ENCODE assay signal across 12 cellular contexts in the genomic region with DNA sequence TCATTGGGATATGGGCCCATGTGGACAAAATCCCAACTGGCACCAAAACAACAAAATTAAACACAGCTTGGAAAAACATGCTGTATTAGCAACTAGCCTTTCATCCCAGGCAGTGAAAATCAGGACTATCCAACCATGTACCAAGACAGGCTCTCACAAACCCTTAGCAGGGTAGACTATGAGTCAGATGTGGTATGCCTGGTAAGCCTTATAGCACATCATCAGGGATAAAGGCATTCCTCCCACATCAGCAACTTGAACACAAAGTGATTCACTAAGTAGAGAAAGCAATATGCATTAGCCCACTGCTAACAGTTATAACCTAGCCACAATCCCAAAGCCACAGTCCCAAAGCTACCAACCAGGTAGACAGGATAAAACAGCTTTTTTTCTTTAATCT. TPM values are rescaled to one million over a fixed set of nuclear protein-coding genes. Genes with fewer than 3 reads are reported as not detected.
DNase-seq lines count a peak whose midpoint lies in the region; ATAC-seq, FAIRE-seq and TF ChIP-seq lines count a peak whose summit lies in the region.
"Had no signal": no experiment of that assay in that cellular context is flagged by ENCODE, and none has a peak within 500 bp of the region (broad histone marks: within the 10 kb centered on the region; RNA-seq: fewer than 3 reads in every experiment).

No MANE protein-coding gene starts in this region.

- intact Hi-C loops in cardiac septum (cut with DNase I): loop anchor here (5.0 kb wide), 1 partner anchor 446 kb away; no protein-coding TSS in a partner anchor

- peak overlapping the region; percentile 47 for H3K27ac Mint-ChIP-seq in astrocyte (ENCODE audit: unreplicated experiment)
- no peak overlapping the region for H3K27ac Mint-ChIP-seq in stimulated activated naive B cell treated with anti-CD40 and anti-IgM and Interleukin-4, amounts not matched to agents 10 μg/mL and 1 μg/mL and 100 μg/mL, for 72 hours
- H3K27ac Mint-ChIP-seq: activated naive CD8-positive, alpha-beta T cell treated with anti-CD3 and anti-CD28 coated beads, Interleukin-2, amount 10 ng/mL, durations not matched to agents 7 days and 5 days had no signal

- no peaks in the 10 kb centered on the region for H3K9me3 ChIP-seq in astrocyte (ENCODE audit: insufficient read depth, low read depth, low read length)
- no peaks in the 10 kb centered on the region for H3K9me3 ChIP-seq in Karpas-422 (ENCODE audit: low read length)

- peak; percentile 62 for DNase-seq in Caki2 (ENCODE audit: low read depth)
- DNase-seq in HT1080 (ENCODE audit: low read depth): peak; percentile 85
- DNase-seq in astrocyte (ENCODE audit: low read depth): peak; percentile 97
- DNase-seq in kidney epithelial cell (ENCODE audit: low read depth): peak; percentile 98
- DNase-seq in cardiac septum (ENCODE audit: low spot score): no peak
- no peak for DNase-seq in Karpas-422
- no peak for DNase-seq in stimulated activated naive B cell treated with anti-CD40 and anti-IgM and Interleukin-4, amounts not matched to agents 10 μg/mL and 1 μg/mL and 100 μg/mL, for 72 hours
- DNase-seq in pons (ENCODE audit: low spot score): no peak
- DNase-seq: activated naive CD8-positive, alpha-beta T cell treated with anti-CD3 and anti-CD28 coated beads, Interleukin-2, amount 10 ng/mL, durations not matched to agents 7 days and 5 days; DND-41; naive B cell; stimulated activated CD4-positive, alpha-beta T cell treated with anti-CD3 and anti-CD28 coated beads, Interleukin-1b, Interleukin-23, amount 100 ng/mL, for 48 hours had no signal

- in situ Hi-C loops in Caki2 (cut with HindIII; ENCODE audit: low pct_unique_long_range_greater_than_20kb, low sequenced_read_pairs): no loop called here

- H3K27me3 ChIP-seq in astrocyte (ENCODE audit: insufficient read depth, low read length): no peaks in the 10 kb centered on the region
- no peaks in the 10 kb centered on the region for H3K27me3 ChIP-seq in kidney epithelial cell (ENCODE audit: control insufficient read depth, insufficient read depth, low read length)
- H3K27me3 ChIP-seq in Karpas-422 (ENCODE audit: low read length): no peaks in the 10 kb centered on the region

- H3K9ac ChIP-seq in astrocyte (ENCODE audit: low read length) (no peak overlapping the region), Karpas-422 (ENCODE audit: low read length) (no peak overlapping the region)

- H3K4me1 Mint-ChIP-seq in astrocyte (ENCODE audit: low read depth, unreplicated experiment): peaks cover 10% of the 10 kb centered on the region
- peaks cover 14 to 16% of the 10 kb centered on the region in 2 donors for H3K4me1 Mint-ChIP-seq in stimulated activated naive B cell treated with anti-CD40 and anti-IgM and Interleukin-4, amounts not matched to agents 10 μg/mL and 1 μg/mL and 100 μg/mL, for 72 hours

- H3K4me1 ChIP-seq in astrocyte (ENCODE audit: insufficient read depth, low read length): peaks cover 11% of the 10 kb centered on the region
- H3K4me1 ChIP-seq in Karpas-422 (ENCODE audit: low read length): peaks cover 27% of the 10 kb centered on the region

- H3K9me2 ChIP-seq in Karpas-422 (replicated peaks; ENCODE audit: insufficient read depth, low read length): no peaks in the 10 kb centered on the region

- H3K79me2 ChIP-seq in astrocyte (ENCODE audit: insufficient read depth, low read length) (peaks cover 38% of the 10 kb centered on the region), Karpas-422 (ENCODE audit: low read length) (peaks cover 99% of the 10 kb centered on the region)

- no peaks in the 10 kb centered on the region for H3K27me3 Mint-ChIP-seq in astrocyte (ENCODE audit: low read depth, unreplicated experiment)
- no peaks in the 10 kb centered on the region for H3K27me3 Mint-ChIP-seq in stimulated activated naive B cell treated with anti-CD40 and anti-IgM and Interleukin-4, amounts not matched to agents 10 μg/mL and 1 μg/mL and 100 μg/mL, for 72 hours
- H3K27me3 Mint-ChIP-seq: activated naive CD8-positive, alpha-beta T cell treated with anti-CD3 and anti-CD28 coated beads, Interleukin-2, amount 10 ng/mL, durations not matched to agents 7 days and 5 days; naive B cell had no signal

- H3K4me3 ChIP-seq in astrocyte (ENCODE audit: insufficient read depth, low read depth, low read length) (no peak overlapping the region), kidney epithelial cell (ENCODE audit: low read depth, low read length) (no peak overlapping the region), Karpas-422 (ENCODE audit: low read length) (no peak overlapping the region)

- H3K36me3 ChIP-seq in astrocyte (ENCODE audit: insufficient read depth, low read length) (no peaks in the 10 kb centered on the region), kidney epithelial cell (ENCODE audit: control insufficient read depth, insufficient read depth, low read length) (no peaks in the 10 kb centered on the region), Karpas-422 (ENCODE audit: insufficient read depth, low read length) (peaks cover 28% of the 10 kb centered on the region)

- H3K27ac ChIP-seq in astrocyte (ENCODE audit: low read depth, low read length): peak overlapping the region; percentile 50
- H3K27ac ChIP-seq in Karpas-422 (ENCODE audit: low read length): no peak overlapping the region

- H3K4me3 Mint-ChIP-seq in astrocyte (ENCODE audit: unreplicated experiment): no peak overlapping the region
- H3K4me3 Mint-ChIP-seq in stimulated activated naive B cell treated with anti-CD40 and anti-IgM and Interleukin-4, amounts not matched to agents 10 μg/mL and 1 μg/mL and 100 μg/mL, for 72 hours: no peak overlapping the region
- H3K4me3 Mint-ChIP-seq: activated naive CD8-positive, alpha-beta T cell treated with anti-CD3 and anti-CD28 coated beads, Interleukin-2, amount 10 ng/mL, durations not matched to agents 7 days and 5 days; naive B cell had no signal

- no peaks in the 10 kb centered on the region for H3K36me3 Mint-ChIP-seq in astrocyte (ENCODE audit: low read depth, unreplicated experiment)
- H3K36me3 Mint-ChIP-seq in stimulated activated naive B cell treated with anti-CD40 and anti-IgM and Interleukin-4, amounts not matched to agents 10 μg/mL and 1 μg/mL and 100 μg/mL, for 72 hours: peaks cover 13 to 24% of the 10 kb centered on the region in 2 donors

- H3K4me2 ChIP-seq in astrocyte (ENCODE audit: low read length) (no peak overlapping the region), Karpas-422 (ENCODE audit: low read depth, low read length, poor library complexity, severe bottlenecking) (no peak overlapping the region)

- H4K20me1 ChIP-seq in astrocyte (ENCODE audit: insufficient read depth, low read length) (no peaks in the 10 kb centered on the region), Karpas-422 (ENCODE audit: insufficient read depth, low read depth, low read length) (no peaks in the 10 kb centered on the region)

- FAIRE-seq in astrocyte (lab: Jason Lieb, UNC): peak; percentile 100

- no peaks in the 10 kb centered on the region for H3K9me3 Mint-ChIP-seq in astrocyte (ENCODE audit: unreplicated experiment)
- no peaks in the 10 kb centered on the region for H3K9me3 Mint-ChIP-seq in stimulated activated naive B cell treated with anti-CD40 and anti-IgM and Interleukin-4, amounts not matched to agents 10 μg/mL and 1 μg/mL and 100 μg/mL, for 72 hours
- H3K9me3 Mint-ChIP-seq: activated naive CD8-positive, alpha-beta T cell treated with anti-CD3 and anti-CD28 coated beads, Interleukin-2, amount 10 ng/mL, durations not matched to agents 7 days and 5 days; naive B cell had no signal

- H2AFZ ChIP-seq in astrocyte (ENCODE audit: low read depth, low read length) (no peak overlapping the region), Karpas-422 (ENCODE audit: low read length) (no peak overlapping the region)

- TF ChIP-seq CTCF in astrocyte (IDR thresholded peaks at IDR 0.05; ENCODE audit: insufficient read depth, low read depth, low read length): no peak
- no peak for TF ChIP-seq CTCF in kidney epithelial cell (IDR thresholded peaks at IDR 0.05; ENCODE audit: insufficient read depth, low read length, poor library complexity, severe bottlenecking)

- ATAC-seq in stimulated activated naive B cell treated with anti-CD40 and anti-IgM and Interleukin-4, amounts not matched to agents 10 μg/mL and 1 μg/mL and 100 μg/mL, for 72 hours (replicated peaks): no peak

RNA-seq across cellular contexts. Expression of a gene that starts 8.0 kb away (rescaled TPM):
- 2.2 and 5.2 TPM in 2 replicates for total RNA-seq in Caki2 (2014; rRNA removed; shearing (Covaris generic); ENCODE audit: low replicate concordance)
- total RNA-seq in HT1080 (2014; rRNA removed; shearing (Covaris generic)): 6.3 and 14.5 TPM in 2 replicates
- 4.5 and 5.3 TPM in 2 replicates for polyA plus RNA-seq in HT1080 (2015; cell fraction: cytosol; rRNA removed)
- 23.0 and 28.2 TPM in 2 replicates for polyA plus RNA-seq in HT1080 (2015; cell fraction: nucleus; rRNA removed)
- total RNA-seq in astrocyte (4.2 and 6.4 TPM in 2 replicates), kidney epithelial cell (2.5 and 3.2 TPM in 2 replicates), cardiac septum (1.1 TPM)
- 28.9 and 43.2 TPM in 2 replicates for total RNA-seq in Karpas-422 (2014; rRNA removed; shearing (Covaris generic); ENCODE audit: low replicate concordance)

Comparison
In these comparisons a context has a peak if more than half of its experiments do, and no peak if none do; other contexts are left out.
1. DNase-seq: peak in Caki2 (single experiment), HT1080 (single experiment), astrocyte (single experiment) and kidney epithelial cell (single experiment); none in cardiac septum (single experiment), Karpas-422 (single experiment), stimulated activated naive B cell treated with anti-CD40 and anti-IgM and Interleukin-4, amounts not matched to agents 10 μg/mL and 1 μg/mL and 100 μg/mL, for 72 hours (single experiment) and pons (single experiment).